In genomic region chr20:46364670-46365482, GRCh38 we compare ENCODE assay signal across 8 cellular contexts. TPM values are rescaled to one million over a fixed set of nuclear protein-coding genes. Genes with fewer than 3 reads are reported as not detected.
DNase-seq lines count a peak whose midpoint lies in the region; FAIRE-seq and TF ChIP-seq lines count a peak whose summit lies in the region.

No MANE protein-coding gene starts in this region.

- H3K79me1 ChIP-seq in neuronal stem cell (ENCODE audit: low read depth, low read length): no peaks in the 10 kb centered on the region

- H3K27me3 ChIP-seq in OCI-LY1 (ENCODE audit: insufficient read depth, low read length) (no peaks in the 10 kb centered on the region), endothelial cell of umbilical vein (ENCODE audit: control insufficient read depth in 2 of 2, insufficient read depth in 2 of 2, low read length in 2 of 2) (no peaks in the 10 kb centered on the region), neuronal stem cell (ENCODE audit: control insufficient read depth in 3 of 3, insufficient read depth in 3 of 3, low read depth in 1 of 3, low read length in 3 of 3) (no peaks in the 10 kb centered on the region)

- BruUV-seq in endothelial cell of umbilical vein (replicated peaks; lab: Mats Ljungman, UMichigan): TSS peak; percentile 41

- no peak overlapping the region for H2AFZ ChIP-seq in OCI-LY1 (ENCODE audit: low read length)
- peak overlapping the region; percentile 63 for H2AFZ ChIP-seq in endothelial cell of umbilical vein (ENCODE audit: low read depth, low read length)
- H2AFZ ChIP-seq in neuronal stem cell (ENCODE audit: low read length): peak overlapping the region; percentile 95

- H3K18ac ChIP-seq in neuronal stem cell (ENCODE audit: low read length): no peak overlapping the region

- CTCF ChIA-PET in endothelial cell of umbilical vein (lab: Charles Lee): interaction anchor here (1.0 to 2.3 kb wide), 6 partner anchors 9 to 593 kb away, joined by 3 to 10 read pairs (median 6); no protein-coding TSS in a partner anchor

- H3K27ac ChIP-seq in OCI-LY1 (ENCODE audit: low read depth, low read length, poor library complexity, severe bottlenecking) (no peak overlapping the region), endothelial cell of umbilical vein (ENCODE audit: insufficient read depth, low read depth, low read length) (no peak overlapping the region), neuronal stem cell (replicated peaks; ENCODE audit: low read length) (peak overlapping the region; percentile 37)

- dilution Hi-C loops in endothelial cell of umbilical vein (cut with MboI; ENCODE audit: extremely low pct_ligation_motif_present, low sequenced_read_pairs): no loop called here

- peaks cover 42% of the 10 kb centered on the region for H3K4me1 Mint-ChIP-seq in CD14-positive monocyte

- peak overlapping the region; percentile 87 to 93 for H3K4me3 Mint-ChIP-seq in CD14-positive monocyte

- no peak overlapping the region for H3K4ac ChIP-seq in neuronal stem cell (ENCODE audit: low read length)

- H3K9me1 ChIP-seq in endothelial cell of umbilical vein (replicated peaks; ENCODE audit: control insufficient read depth, extremely low read depth, insufficient read depth, low read length): no peaks in the 10 kb centered on the region

- H3K79me2 ChIP-seq in OCI-LY1 (ENCODE audit: insufficient read depth, low read length): peaks cover 7% of the 10 kb centered on the region; the same call in 1 of the 2 replicates
- H3K79me2 ChIP-seq in endothelial cell of umbilical vein (ENCODE audit: control insufficient read depth, insufficient read depth, low read length): peaks cover 23% of the 10 kb centered on the region

- H3K9me3 ChIP-seq in OCI-LY1 (ENCODE audit: low read length) (no peaks in the 10 kb centered on the region), endothelial cell of umbilical vein (replicated peaks; ENCODE audit: control insufficient read depth, insufficient read depth, low read length) (no peaks in the 10 kb centered on the region), neuronal stem cell (replicated peaks in 1 of 2; ENCODE audit: control insufficient read depth in 2 of 2, insufficient read depth in 1 of 2, low read depth in 1 of 2, low read length in 2 of 2) (no peaks in the 10 kb centered on the region)

- FAIRE-seq in endothelial cell of umbilical vein (lab: Jason Lieb, UNC): no peak

- no peak overlapping the region for H2BK120ac ChIP-seq in neuronal stem cell (ENCODE audit: low read depth, low read length)

- H4K20me1 ChIP-seq in OCI-LY1 (ENCODE audit: insufficient read depth, low read length) (no peaks in the 10 kb centered on the region), endothelial cell of umbilical vein (replicated peaks; ENCODE audit: control insufficient read depth, extremely low read depth, insufficient read depth, low read length) (no peaks in the 10 kb centered on the region)

- no peaks in the 10 kb centered on the region for H3F3A ChIP-seq in OCI-LY1 (ENCODE audit: insufficient read depth, low read length)

- TF ChIP-seq CTCF in CD14-positive monocyte (IDR thresholded peaks at IDR 0.05): no peak
- no peak for TF ChIP-seq CTCF in OCI-LY1 (IDR thresholded peaks at IDR 0.05; ENCODE audit: low read length)
- no peak for TF ChIP-seq CTCF in endothelial cell of umbilical vein (IDR thresholded peaks at IDR 0.05; ENCODE audit: extremely low read depth in 1 of 2, insufficient read depth in 1 of 2, low read depth in 1 of 2, low read length in 2 of 2)

- peak overlapping the region; percentile 22 for H2AK5ac ChIP-seq in neuronal stem cell (ENCODE audit: low read depth, low read length)

- no peak overlapping the region for H4K91ac ChIP-seq in neuronal stem cell (ENCODE audit: low read depth, low read length, poor library complexity)

- H3K9me2 ChIP-seq in OCI-LY1 (ENCODE audit: low read depth, low read length): no peaks in the 10 kb centered on the region

- no peak overlapping the region for H2BK12ac ChIP-seq in neuronal stem cell (ENCODE audit: low read length)

- peaks cover 54 to 57% of the 10 kb centered on the region in 2 donors for H3K36me3 Mint-ChIP-seq in CD14-positive monocyte

- H3K9ac ChIP-seq in OCI-LY1 (ENCODE audit: low read length) (peak overlapping the region; percentile 89), endothelial cell of umbilical vein (replicated peaks; ENCODE audit: extremely low read depth, insufficient read depth, low read length) (no peak overlapping the region), neuronal stem cell (ENCODE audit: low read depth, low read length, poor library complexity) (no peak overlapping the region)

- H3K4me1 ChIP-seq in OCI-LY1 (ENCODE audit: insufficient read depth, low read length, severe bottlenecking) (peaks cover 28% of the 10 kb centered on the region), endothelial cell of umbilical vein (ENCODE audit: control insufficient read depth, extremely low read depth, insufficient read depth, low read length) (peaks cover 8% of the 10 kb centered on the region), neuronal stem cell (ENCODE audit: control insufficient read depth in 2 of 2, insufficient read depth in 1 of 2, low read depth in 1 of 2, low read length in 2 of 2) (peaks cover 5 to 11% of the 10 kb centered on the region in 2 donors)

- peaks cover 0 to 5% (median 0%) of the 10 kb centered on the region in 3 donors for H3K27me3 Mint-ChIP-seq in CD14-positive monocyte (ENCODE audit: low read depth in 3 of 3)

- peak overlapping the region; percentile 79 to 99 (median 96) for H3K27ac Mint-ChIP-seq in CD14-positive monocyte

- TF ChIP-seq POLR2A in endothelial cell of umbilical vein (IDR thresholded peaks at IDR 0.05; ENCODE audit: low read depth, low read length): no peak

- DNase-seq in CD14-positive monocyte (ENCODE audit: low spot score): peak; percentile 27
- no peak for DNase-seq in endothelial cell of umbilical vein (ENCODE audit: low read depth, low spot score)
- DNase-seq in neuronal stem cell (ENCODE audit: low spot score): no peak
- DNase-seq in GF-D8 (lab: John Stamatoyannopoulos, UW): no peak
- DNase-seq in foreskin melanocyte: no peak
- no peak for DNase-seq in activated effector memory CD4-positive, alpha-beta T cell treated with Interleukin-2 at 50 U/mL for 16 hours
- DNase-seq in germinal center (ENCODE audit: low spot score): no peak

- H3K4me2 ChIP-seq in OCI-LY1 (ENCODE audit: low read length) (peak overlapping the region; percentile 95), endothelial cell of umbilical vein (ENCODE audit: insufficient read depth, low read length) (peak overlapping the region; percentile 58), neuronal stem cell (ENCODE audit: insufficient read depth, low read length, poor library complexity, severe bottlenecking) (peak overlapping the region; percentile 34)

- POLR2A ChIA-PET in endothelial cell of umbilical vein (lab: Charles Lee): interaction anchor here (1.0 to 2.5 kb wide), 2 partner anchors 8 to 42 kb away, joined by 3 to 9 read pairs; partner anchors contain the start of gene ELMO2

- intact Hi-C loops in CD14-positive monocyte (cut with micrococcal nuclease) (loop anchor here in 1 of 2 donors (2.0 to 5.0 kb wide), 2 partner anchors 42 to 158 kb away; partner anchors contain the start of gene ELMO2), endothelial cell of umbilical vein (cut with micrococcal nuclease) (loop anchor here (1.0 to 10.0 kb wide), 4 partner anchors 41 to 550 kb away; partner anchors contain the start of genes ELMO2 and UBE2C)

- H3K14ac ChIP-seq in neuronal stem cell (ENCODE audit: low read length): no peak overlapping the region

- no CpG with 5 or more reads among the region's 10 CpGs for WGBS in neuronal stem cell (ENCODE audit: extremely low coverage in 2 of 2, insufficient read length in 2 of 2, insufficient replicate concordance in 1 of 2), 2 donors

- H3K36me3 ChIP-seq in OCI-LY1 (ENCODE audit: insufficient read depth, low read length) (peaks cover 19% of the 10 kb centered on the region; the same call in 1 of the 2 replicates), endothelial cell of umbilical vein (ENCODE audit: control insufficient read depth in 2 of 2, extremely low read depth in 1 of 2, insufficient read depth in 2 of 2, low read length in 2 of 2) (peaks cover 5 to 26% of the 10 kb centered on the region in 2 experiments), neuronal stem cell (replicated peaks in 1 of 2; ENCODE audit: control insufficient read depth in 2 of 2, insufficient read depth in 2 of 2, low read length in 2 of 2) (peaks cover 37 to 68% of the 10 kb centered on the region in 2 donors)

- H3K9me3 Mint-ChIP-seq in CD14-positive monocyte: no peaks in the 10 kb centered on the region

- H3K4me3 ChIP-seq in OCI-LY1 (ENCODE audit: low read depth, low read length, poor library complexity, severe bottlenecking) (peak overlapping the region; percentile 82), endothelial cell of umbilical vein (replicated peaks in 1 of 3; ENCODE audit: insufficient read depth in 1 of 3, low read depth in 1 of 3, low read length in 3 of 3) (peak overlapping the region in 2 of 3 experiments; percentile 63 to 90), neuronal stem cell (ENCODE audit: low read length in 2 of 2) (peak overlapping the region in 1 of 2 donors; percentile 95)

- H2BK5ac ChIP-seq in neuronal stem cell (ENCODE audit: low read length): no peak overlapping the region

- H3K23ac ChIP-seq in neuronal stem cell (ENCODE audit: low read depth, low read length, poor library complexity): no peak overlapping the region

- no peak overlapping the region for H2BK15ac ChIP-seq in neuronal stem cell (ENCODE audit: low read length)

- H4K8ac ChIP-seq in neuronal stem cell (ENCODE audit: low read depth, low read length): no peak overlapping the region

RNA-seq across cellular contexts. Expression of gene ELMO2, which starts 41.5 kb away (rescaled TPM):
- polyA plus RNA-seq in CD14-positive monocyte (10 to 100 TPM; 35.3 to 42.3 TPM), endothelial cell of umbilical vein (35.1 and 38.0 TPM in 2 replicates)
- total RNA-seq in endothelial cell of umbilical vein: 42.1 and 43.5 TPM in 2 replicates
- 28.6 and 33.9 TPM in 2 replicates for polyA plus RNA-seq in endothelial cell of umbilical vein (2011; cell fraction: cytosol; rRNA removed)
- polyA plus RNA-seq in endothelial cell of umbilical vein (2011; cell fraction: nucleus; rRNA removed): 51.3 and 64.4 TPM in 2 replicates
- polyA plus RNA-seq in endothelial cell of umbilical vein (2012): 30.6 and 31.2 TPM in 2 replicates
- polyA minus RNA-seq in endothelial cell of umbilical vein: 51.8 and 74.7 TPM in 2 replicates
- 13.0 TPM for polyA minus RNA-seq in endothelial cell of umbilical vein (2011; cell fraction: cytosol; rRNA and poly(A)+ RNA removed)
- 18.6 and 30.7 TPM in 2 replicates for polyA minus RNA-seq in endothelial cell of umbilical vein (2011; cell fraction: nucleus; rRNA and poly(A)+ RNA removed)
- polyA plus RNA-seq in neuronal stem cell (2013, experiment 1 of 2): 34.2 TPM
- 32.1 TPM for polyA plus RNA-seq in neuronal stem cell (2013, experiment 2 of 2)

RNA-seq across cellular contexts. Expression of gene CDH22, which starts 56.6 kb away (rescaled TPM):
- polyA plus RNA-seq in CD14-positive monocyte: not detected
- not detected in 2 replicates for total RNA-seq in endothelial cell of umbilical vein
- not detected in 2 replicates for polyA plus RNA-seq in endothelial cell of umbilical vein
- not detected in 2 replicates for polyA plus RNA-seq in endothelial cell of umbilical vein (2011; cell fraction: cytosol; rRNA removed)
- polyA plus RNA-seq in endothelial cell of umbilical vein (2011; cell fraction: nucleus; rRNA removed): not detected in 2 replicates
- 0.10 TPM in 1 of 2 replicates, not detected in the other for polyA plus RNA-seq in endothelial cell of umbilical vein (2012)
- not detected in 2 replicates for polyA minus RNA-seq in endothelial cell of umbilical vein
- not detected for polyA minus RNA-seq in endothelial cell of umbilical vein (2011; cell fraction: cytosol; rRNA and poly(A)+ RNA removed)
- polyA minus RNA-seq in endothelial cell of umbilical vein (2011; cell fraction: nucleus; rRNA and poly(A)+ RNA removed): 0.14 TPM in 1 of 2 replicates, not detected in the other
- polyA plus RNA-seq in neuronal stem cell (2013, experiment 1 of 2): 0.20 TPM
- polyA plus RNA-seq in neuronal stem cell (2013, experiment 2 of 2): 0.19 TPM

Comparison
In these comparisons a context has a peak if more than half of its experiments do, and no peak if none do; other contexts are left out.
1. H3K4me2 ChIP-seq: peak in every context shown above with its lines; median percentile 95 in OCI-LY1; 58 in endothelial cell of umbilical vein; 34 in neuronal stem cell.